In genomic region chr22:31753005-31753633, GRCh38 we compare ENCODE assay signal across 8 cellular contexts. TPM values are rescaled to one million over a fixed set of nuclear protein-coding genes. Genes with fewer than 3 reads are reported as not detected.
DNase-seq lines count a peak whose midpoint lies in the region; ATAC-seq, FAIRE-seq and TF ChIP-seq lines count a peak whose summit lies in the region.

No MANE protein-coding gene starts in this region.

- H3K4me1 ChIP-seq in right lobe of liver = peaks cover 0 to 44% (median 21%) of the 10 kb centered on the region in 4 donors

- no peak for TF ChIP-seq CTCF in GM13977 (IDR thresholded peaks at IDR 0.05; ENCODE audit: extremely low read depth, insufficient read depth, missing control alignments)
- no peak for TF ChIP-seq CTCF in chondrocyte (IDR thresholded peaks at IDR 0.05)
- no peak for TF ChIP-seq CTCF in right lobe of liver (IDR thresholded peaks at IDR 0.05)

- intact Hi-C loops in right lobe of liver (cut with DNase I) = no loop called here

- H3K27me3 ChIP-seq in right lobe of liver = no peaks in the 10 kb centered on the region

- DNase-seq in GM13977 (ENCODE audit: low spot score) (peak; percentile 21), SHP77 (lab: John Stamatoyannopoulos, UW) (peak; percentile 86 to 87), chondrocyte (ENCODE audit: low spot score) (no peak), right lobe of liver (peak; percentile 37 to 60 (median 58)), HPDE6-E6E7 (ENCODE audit: extremely low spot score) (no peak)

- peak; percentile 9 for FAIRE-seq in A204.1 (lab: Jason Lieb, UNC)

- peak overlapping the region; percentile 72 to 97 (median 80) for H3K4me3 ChIP-seq in right lobe of liver

- H3K4me1 Mint-ChIP-seq in chondrocyte (ENCODE audit: low read depth) = peaks cover 46% of the 10 kb centered on the region

- no peaks in the 10 kb centered on the region for H3K36me3 Mint-ChIP-seq in chondrocyte (ENCODE audit: low read depth)

- peak overlapping the region; percentile 97 for H3K27ac Mint-ChIP-seq in chondrocyte (ENCODE audit: unreplicated experiment)

- no peaks in the 10 kb centered on the region for H3K27me3 Mint-ChIP-seq in chondrocyte (ENCODE audit: low read depth)

- peak overlapping the region; percentile 80 for H3K4me3 Mint-ChIP-seq in chondrocyte (ENCODE audit: unreplicated experiment)

- H3K9me3 ChIP-seq in right lobe of liver = no peaks in the 10 kb centered on the region

- TF ChIP-seq POLR2A in right lobe of liver (IDR thresholded peaks at IDR 0.05) = no peak

- ATAC-seq in HG03439 (IDR thresholded peaks at IDR 0.05; ENCODE audit: unreplicated experiment) (peak; percentile 7), right lobe of liver (peak in 1 of 4 donors; percentile 7)

- no peaks in the 10 kb centered on the region for H3K9me3 Mint-ChIP-seq in chondrocyte (ENCODE audit: low read depth)

- WGBS in right lobe of liver (ENCODE audit: insufficient coverage, low coverage, low lambda C conversion rate, missing lambda C conversion rate) = under 1% methylated on average over 17 of the region's 20 CpGs

- H3K27ac ChIP-seq in right lobe of liver (peak overlapping the region; percentile 77 to 89 (median 81)), temporal lobe (ENCODE audit: low read depth, low read length) (peak overlapping the region; percentile 98)

- no peaks in the 10 kb centered on the region for H3K36me3 ChIP-seq in right lobe of liver

- in situ Hi-C loops in GM13977 (cut with MboI; ENCODE audit: low pct_unique_long_range_greater_than_20kb, low sequenced_read_pairs, unreplicated experiment) = no loop called here

RNA-seq across cellular contexts. Expression of gene DEPDC5, which starts 0.7 kb away (rescaled TPM):
- total RNA-seq in chondrocyte = 14.8 to 21.7 TPM (median 17.0 TPM) in 3 replicates
- total RNA-seq in right lobe of liver = 10 to 100 TPM in 5 of 6 experiments, 1 to 10 TPM in 1; 9.1 to 22.9 (median 14.6) TPM
- 11.1 TPM for total RNA-seq in temporal lobe

RNA-seq across cellular contexts. Expression of gene PRR14L, which starts 3.2 kb away (rescaled TPM):
- total RNA-seq in chondrocyte (45.1 to 50.0 TPM (median 49.1 TPM) in 3 replicates), right lobe of liver (10 to 100 TPM; 11.2 to 22.8 (median 17.0) TPM), temporal lobe (28.8 TPM)

Comparison
In these comparisons a context has a peak if more than half of its experiments do, and no peak if none do; other contexts are left out.
1. DNase-seq: peak in GM13977 (single experiment), SHP77 (2 of 2) and right lobe of liver (3 of 3); none in chondrocyte (single experiment) and HPDE6-E6E7 (single experiment).